ENCODE assay signal across 29 cellular contexts in the genomic region with DNA sequence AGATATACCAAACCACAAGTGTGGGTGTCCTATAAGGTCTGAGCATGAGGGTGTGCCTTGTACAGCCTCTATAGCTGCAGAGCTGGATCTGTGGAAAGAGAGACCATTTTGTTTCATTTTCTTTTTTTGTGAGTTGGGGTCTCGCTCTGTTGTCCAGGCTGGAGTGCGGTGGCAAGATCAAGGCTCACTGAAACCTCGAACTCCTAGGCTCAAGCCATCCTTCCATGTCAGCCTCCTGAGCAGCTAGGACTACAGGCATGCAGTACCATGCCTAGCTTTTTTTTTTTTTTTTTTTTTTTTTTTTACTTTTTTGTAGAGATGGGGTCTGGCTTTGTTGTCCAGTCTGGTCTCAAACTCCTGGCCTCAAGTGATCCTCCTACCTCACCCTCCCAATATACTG.
"Had no signal": no experiment of that assay in that cellular context is flagged by ENCODE, and none has a peak within 500 bp of the region (broad histone marks: within the 10 kb centered on the region; RNA-seq: fewer than 3 reads in every experiment).

No MANE protein-coding gene starts in this region.

- H3K4me3 ChIP-seq: esophagus muscularis mucosa, gastrocnemius medialis, heart left ventricle had no signal

- H3K27me3 Mint-ChIP-seq: activated B cell treated with CpG ODN at 0.5 μM for 24 hours; activated CD8-positive, alpha-beta T cell treated with anti-CD3 and anti-CD28 coated beads for 36 hours; activated naive CD8-positive, alpha-beta T cell; activated T-helper 17 cell treated with anti-CD3 and anti-CD28 coated beads, Interleukin-2, amount 50 U/mL, for 72 hours; central memory CD8-positive, alpha-beta T cell had no signal

- H3K9me3 Mint-ChIP-seq: activated B cell treated with CpG ODN at 0.5 μM for 24 hours; activated CD8-positive, alpha-beta T cell treated with anti-CD3 and anti-CD28 coated beads for 36 hours; activated T-cell treated with anti-CD3 and anti-CD28 coated beads, Interleukin-2, amount 50 U/mL, for 4 hours; activated T-helper 17 cell treated with anti-CD3 and anti-CD28 coated beads, Interleukin-2, amount 50 U/mL, for 72 hours; central memory CD8-positive, alpha-beta T cell; endodermal cell had no signal

- DNase-seq: activated B cell treated with CpG ODN at 0.5 μM for 24 hours; activated CD4-positive, alpha-beta T cell treated with anti-CD3 and anti-CD28 coated beads for 48 hours; activated CD4-positive, alpha-beta T cell treated with anti-CD3 and anti-CD28 coated beads, Interleukin-2, amount 50 U/mL, for 1 hour; activated CD4-positive, alpha-beta T cell treated with anti-CD3 and anti-CD28 coated beads, Interleukin-2, amount 50 U/mL, for 48 hours; activated CD8-positive, alpha-beta memory T cell treated with anti-CD3 and anti-CD28 coated beads for 24 hours; activated CD8-positive, alpha-beta T cell treated with anti-CD3 and anti-CD28 coated beads for 36 hours; activated effector memory CD4-positive, alpha-beta T cell treated with Interleukin-2 at 50 U/mL for 16 hours; activated gamma-delta T cell treated with Interleukin-2 at 50 U/mL for 16 hours; activated naive CD4-positive, alpha-beta T cell treated with anti-CD3 and anti-CD28 coated beads, Interleukin-2, amount 50 U/mL, for 16 hours; activated naive CD4-positive, alpha-beta T cell treated with Interleukin-2 at 50 U/mL for 16 hours; activated T-cell treated with anti-CD3 and anti-CD28 coated beads, Interleukin-2, amount 50 U/mL, for 4 hours; amniotic stem cell; anterior cingulate cortex; effector memory CD4-positive, alpha-beta T cell; endodermal cell; erythroblast; foreskin keratinocyte; gastrocnemius medialis; glutamatergic neuron; heart left ventricle; T-helper 2 cell had no signal

- FAIRE-seq: astrocyte, colon had no signal

- H3K27ac ChIP-seq: brain microvascular endothelial cell, esophagus muscularis mucosa, foreskin keratinocyte, gastrocnemius medialis, heart left ventricle had no signal

- H3K27me3 ChIP-seq: brain microvascular endothelial cell, esophagus muscularis mucosa, foreskin keratinocyte, gastrocnemius medialis, heart left ventricle had no signal

- H3K36me3 ChIP-seq: gastrocnemius medialis, heart left ventricle had no signal

- H3K4me3 Mint-ChIP-seq: activated B cell treated with CpG ODN at 0.5 μM for 24 hours; activated CD8-positive, alpha-beta T cell treated with anti-CD3 and anti-CD28 coated beads for 36 hours; activated naive CD8-positive, alpha-beta T cell; activated T-cell treated with anti-CD3 and anti-CD28 coated beads, Interleukin-2, amount 50 U/mL, for 4 hours; activated T-helper 17 cell treated with anti-CD3 and anti-CD28 coated beads, Interleukin-2, amount 50 U/mL, for 72 hours; central memory CD8-positive, alpha-beta T cell; endodermal cell had no signal

- H3K9me3 ChIP-seq: esophagus muscularis mucosa, gastrocnemius medialis, heart left ventricle had no signal

- ATAC-seq: activated CD4-positive, CD25-positive, alpha-beta regulatory T cell treated with anti-CD3 and anti-CD28 coated beads, Interleukin-2, amount 50 U/mL, for 24 hours; activated CD8-positive, alpha-beta T cell treated with anti-CD3 and anti-CD28 coated beads for 36 hours; activated T-cell treated with anti-CD3 and anti-CD28 coated beads, Interleukin-2, amount 50 U/mL, for 4 hours; activated T-helper 17 cell treated with anti-CD3 and anti-CD28 coated beads, Interleukin-2, amount 50 U/mL, for 72 hours; foreskin keratinocyte; heart left ventricle had no signal

- H3K36me3 Mint-ChIP-seq: activated naive CD8-positive, alpha-beta T cell had no signal

- H3K4me1 Mint-ChIP-seq: activated B cell treated with CpG ODN at 0.5 μM for 24 hours; activated T-helper 17 cell treated with anti-CD3 and anti-CD28 coated beads, Interleukin-2, amount 50 U/mL, for 72 hours; central memory CD8-positive, alpha-beta T cell; endodermal cell had no signal

- H3K27ac Mint-ChIP-seq: activated B cell treated with CpG ODN at 0.5 μM for 24 hours; activated CD8-positive, alpha-beta T cell treated with anti-CD3 and anti-CD28 coated beads for 36 hours; activated naive CD8-positive, alpha-beta T cell; activated T-helper 17 cell treated with anti-CD3 and anti-CD28 coated beads, Interleukin-2, amount 50 U/mL, for 72 hours; endodermal cell had no signal
